In the genomic region with DNA sequence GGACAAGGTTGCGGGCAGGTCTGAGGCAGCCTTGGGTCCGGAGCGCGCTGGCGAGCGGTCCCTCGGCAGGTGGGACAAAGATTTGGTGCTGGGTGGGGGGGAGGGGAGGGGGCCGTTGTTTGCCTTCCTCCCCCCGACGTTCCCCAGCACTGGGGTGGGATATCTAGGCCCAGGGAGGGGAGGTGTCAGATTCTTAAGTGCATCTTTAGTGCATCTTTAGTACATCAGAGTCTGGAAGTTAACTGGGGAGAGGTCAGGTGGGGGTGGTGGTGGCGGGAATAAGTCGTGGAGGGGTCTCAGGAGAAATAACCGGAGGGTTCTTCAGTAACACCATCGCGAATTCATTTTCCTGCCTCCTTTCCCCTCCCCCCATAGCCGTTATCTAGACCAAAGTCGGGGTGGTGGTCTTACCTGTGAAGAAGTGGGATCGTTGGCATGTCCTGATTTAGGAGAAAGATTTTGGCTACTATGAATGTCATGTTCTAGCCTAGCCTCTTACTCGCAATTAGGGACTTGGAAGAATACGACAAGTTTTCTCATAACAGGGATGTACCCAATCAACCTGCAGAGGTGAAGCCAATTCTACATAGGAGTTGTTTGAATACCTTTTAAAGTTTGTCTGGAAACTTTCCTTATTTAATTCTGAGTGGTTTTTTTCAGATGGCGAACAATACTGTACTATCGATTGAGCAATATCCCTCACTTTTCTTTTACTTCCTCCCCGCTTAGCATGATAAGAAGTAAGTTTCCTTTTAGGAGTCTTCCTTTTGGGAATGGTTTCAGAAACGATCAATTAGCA, we compare ENCODE assay signal across 2 cellular contexts.
TF ChIP-seq lines count a peak whose summit lies in the region.

No MANE protein-coding gene starts in this region.

TF ChIP-seq in SK-N-SH, 30 proteins besides CTCF, POLR2A, EP300 and RAD21 (continued from another document):
- TF ChIP-seq, protein P1, sequence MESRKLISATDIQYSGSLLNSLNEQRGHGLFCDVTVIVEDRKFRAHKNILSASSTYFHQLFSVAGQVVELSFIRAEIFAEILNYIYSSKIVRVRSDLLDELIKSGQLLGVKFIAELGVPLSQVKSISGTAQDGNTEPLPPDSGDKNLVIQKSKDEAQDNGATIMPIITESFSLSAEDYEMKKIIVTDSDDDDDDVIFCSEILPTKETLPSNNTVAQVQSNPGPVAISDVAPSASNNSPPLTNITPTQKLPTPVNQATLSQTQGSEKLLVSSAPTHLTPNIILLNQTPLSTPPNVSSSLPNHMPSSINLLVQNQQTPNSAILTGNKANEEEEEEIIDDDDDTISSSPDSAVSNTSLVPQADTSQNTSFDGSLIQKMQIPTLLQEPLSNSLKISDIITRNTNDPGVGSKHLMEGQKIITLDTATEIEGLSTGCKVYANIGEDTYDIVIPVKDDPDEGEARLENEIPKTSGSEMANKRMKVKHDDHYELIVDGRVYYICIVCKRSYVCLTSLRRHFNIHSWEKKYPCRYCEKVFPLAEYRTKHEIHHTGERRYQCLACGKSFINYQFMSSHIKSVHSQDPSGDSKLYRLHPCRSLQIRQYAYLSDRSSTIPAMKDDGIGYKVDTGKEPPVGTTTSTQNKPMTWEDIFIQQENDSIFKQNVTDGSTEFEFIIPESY (IDR thresholded peaks at IDR 0.05; ENCODE audit: borderline replicate concordance, low read depth), result no peak
- no peak for TF ChIP-seq TEAD4 (IDR thresholded peaks at IDR 0.05; ENCODE audit: borderline replicate concordance, insufficient read depth)
- TF ChIP-seq NRF1 (IDR thresholded peaks at IDR 0.05; ENCODE audit: low read depth, low read length), result no peak
- TF ChIP-seq RXRA (IDR thresholded peaks at IDR 0.05; ENCODE audit: borderline replicate concordance, low read depth), result no peak
- TF ChIP-seq NFIC (IDR thresholded peaks at IDR 0.05; ENCODE audit: borderline replicate concordance), result no peak
- no peak for TF ChIP-seq MXI1 (IDR thresholded peaks at IDR 0.05; ENCODE audit: low read depth, low read length)

TF ChIP-seq in SK-N-SH treated with all-trans-retinoic acid at 6 μM for 48 hours, 23 proteins besides CTCF, POLR2A, EP300 and RAD21 (continued from another document):
- TF ChIP-seq, protein P2, sequence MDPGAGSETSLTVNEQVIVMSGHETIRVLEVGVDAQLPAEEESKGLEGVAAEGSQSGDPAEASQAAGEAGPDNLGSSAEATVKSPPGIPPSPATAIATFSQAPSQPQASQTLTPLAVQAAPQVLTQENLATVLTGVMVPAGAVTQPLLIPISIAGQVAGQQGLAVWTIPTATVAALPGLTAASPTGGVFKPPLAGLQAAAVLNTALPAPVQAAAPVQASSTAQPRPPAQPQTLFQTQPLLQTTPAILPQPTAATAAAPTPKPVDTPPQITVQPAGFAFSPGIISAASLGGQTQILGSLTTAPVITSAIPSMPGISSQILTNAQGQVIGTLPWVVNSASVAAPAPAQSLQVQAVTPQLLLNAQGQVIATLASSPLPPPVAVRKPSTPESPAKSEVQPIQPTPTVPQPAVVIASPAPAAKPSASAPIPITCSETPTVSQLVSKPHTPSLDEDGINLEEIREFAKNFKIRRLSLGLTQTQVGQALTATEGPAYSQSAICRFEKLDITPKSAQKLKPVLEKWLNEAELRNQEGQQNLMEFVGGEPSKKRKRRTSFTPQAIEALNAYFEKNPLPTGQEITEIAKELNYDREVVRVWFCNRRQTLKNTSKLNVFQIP (CRISPR knock-in tag; IDR thresholded peaks at IDR 0.05; ENCODE audit: borderline replicate concordance, low read depth), result no peak
- no peak for TF ChIP-seq OSR1 (CRISPR knock-in tag; IDR thresholded peaks at IDR 0.05)
- no peak for TF ChIP-seq ZNF70 (CRISPR knock-in tag; IDR thresholded peaks at IDR 0.05)
- TF ChIP-seq RARB (CRISPR knock-in tag; IDR thresholded peaks at IDR 0.05), result no peak
- no peak for TF ChIP-seq PPARA (CRISPR knock-in tag; IDR thresholded peaks at IDR 0.05; ENCODE audit: borderline replicate concordance)
